In genomic region chr1:114561333-114561732, GRCh38 we compare ENCODE assay signal across 29 cellular contexts.
"Had no signal": no experiment of that assay in that cellular context is flagged by ENCODE, and none has a peak within 500 bp of the region (broad histone marks: within the 10 kb centered on the region; RNA-seq: fewer than 3 reads in every experiment).

No MANE protein-coding gene starts in this region.

- H3K27ac Mint-ChIP-seq: activated naive CD4-positive, alpha-beta T cell treated with anti-CD3 and anti-CD28 coated beads for 36 hours; activated naive CD8-positive, alpha-beta T cell treated with anti-CD3 and anti-CD28 coated beads for 36 hours; activated T-helper 1 cell treated with anti-CD3 and anti-CD28 coated beads, Interleukin-12 subunit alpha, Interleukin-12 subunit beta, Interleukin-2, Interleukin-4 antibody, amounts not matched to agents 30 ng/mL and 10 ng/mL and 1 ng/mL, durations not matched to agents 14 hours and 24 hours and 36 hours; nephron had no signal

- H3K27me3 Mint-ChIP-seq: activated naive CD8-positive, alpha-beta T cell treated with anti-CD3 and anti-CD28 coated beads for 36 hours; stimulated activated naive B cell treated with anti-CD40 and anti-IgM and Interleukin-4, amounts not matched to agents 10 μg/mL and 1 μg/mL and 100 μg/mL, for 72 hours had no signal

- DNase-seq: activated CD4-positive, alpha-beta T cell treated with anti-CD3 and anti-CD28 coated beads for 48 hours; activated CD4-positive, alpha-beta T cell treated with anti-CD3 and anti-CD28 coated beads, Interleukin-2, amount 50 U/mL, for 48 hours; activated CD8-positive, alpha-beta memory T cell treated with anti-CD3 and anti-CD28 coated beads, Interleukin-2, amount 50 U/mL, for 4 hours; activated effector memory CD4-positive, alpha-beta T cell treated with anti-CD3 and anti-CD28 coated beads, Interleukin-2, amount 50 U/mL, for 16 hours; activated naive CD4-positive, alpha-beta T cell treated with anti-CD3 and anti-CD28 coated beads for 36 hours; activated naive CD8-positive, alpha-beta T cell treated with anti-CD3 and anti-CD28 coated beads for 36 hours; activated T-cell treated with anti-CD3 and anti-CD28 coated beads, Interleukin-2, amount 50 U/mL, for 1 hour; adrenal gland; aorta; body of pancreas; dermis blood vessel endothelial cell; effector CD4-positive, alpha-beta T cell; gastrocnemius medialis; glutamatergic neuron; islet precursor cell; left ventricle myocardium inferior; posterior cingulate gyrus; right cardiac atrium; stimulated activated CD4-positive, alpha-beta T cell treated with anti-CD3 and anti-CD28 coated beads, Interleukin-15, amount 100 ng/mL, for 24 hours; stimulated activated CD4-positive, alpha-beta T cell treated with anti-CD3 and anti-CD28 coated beads, Interleukin-2, amount 100 ng/mL, for 24 hours; stimulated activated naive B cell treated with anti-CD40 and anti-IgM and Interleukin-4, amounts not matched to agents 10 μg/mL and 1 μg/mL and 100 μg/mL, for 72 hours; stomach; tibial artery; upper lobe of right lung had no signal

- ATAC-seq: activated CD4-positive, CD25-positive, alpha-beta regulatory T cell treated with anti-CD3 and anti-CD28 coated beads, Interleukin-2, amount 50 U/mL, for 24 hours; body of pancreas; gastrocnemius medialis; right cardiac atrium; upper lobe of right lung had no signal

- H3K27me3 ChIP-seq: adrenal gland, body of pancreas, gastrocnemius medialis, stomach, tibial artery, upper lobe of right lung had no signal

- H3K4me1 Mint-ChIP-seq: nephron had no signal

- H3K4me3 ChIP-seq: adrenal gland, body of pancreas, gastrocnemius medialis, left ventricle myocardium inferior, lung, stomach, tibial artery, upper lobe of right lung had no signal

- H3K4me3 Mint-ChIP-seq: activated naive CD4-positive, alpha-beta T cell treated with anti-CD3 and anti-CD28 coated beads for 36 hours; activated naive CD8-positive, alpha-beta T cell treated with anti-CD3 and anti-CD28 coated beads for 36 hours; activated T-helper 1 cell treated with anti-CD3 and anti-CD28 coated beads, Interleukin-12 subunit alpha, Interleukin-12 subunit beta, Interleukin-2, Interleukin-4 antibody, amounts not matched to agents 30 ng/mL and 10 ng/mL and 1 ng/mL, durations not matched to agents 14 hours and 24 hours and 36 hours; nephron; stimulated activated naive B cell treated with anti-CD40 and anti-IgM and Interleukin-4, amounts not matched to agents 10 μg/mL and 1 μg/mL and 100 μg/mL, for 72 hours had no signal

- H3K4me1 ChIP-seq: adrenal gland, body of pancreas, gastrocnemius medialis, left ventricle myocardium inferior, stomach, tibial artery, upper lobe of right lung had no signal

- H3K27ac ChIP-seq: adrenal gland, body of pancreas, gastrocnemius medialis, left ventricle myocardium inferior, stomach, tibial artery, upper lobe of right lung, VCaP had no signal

- H3K9me3 ChIP-seq: adrenal gland, body of pancreas, gastrocnemius medialis, left ventricle myocardium inferior, stomach, tibial artery, upper lobe of right lung had no signal

- H3K9me3 Mint-ChIP-seq: activated T-helper 1 cell treated with anti-CD3 and anti-CD28 coated beads, Interleukin-12 subunit alpha, Interleukin-12 subunit beta, Interleukin-2, Interleukin-4 antibody, amounts not matched to agents 30 ng/mL and 10 ng/mL and 1 ng/mL, durations not matched to agents 14 hours and 24 hours and 36 hours; nephron had no signal
